ENCODE assay signal across 15 cellular contexts in the genomic region with DNA sequence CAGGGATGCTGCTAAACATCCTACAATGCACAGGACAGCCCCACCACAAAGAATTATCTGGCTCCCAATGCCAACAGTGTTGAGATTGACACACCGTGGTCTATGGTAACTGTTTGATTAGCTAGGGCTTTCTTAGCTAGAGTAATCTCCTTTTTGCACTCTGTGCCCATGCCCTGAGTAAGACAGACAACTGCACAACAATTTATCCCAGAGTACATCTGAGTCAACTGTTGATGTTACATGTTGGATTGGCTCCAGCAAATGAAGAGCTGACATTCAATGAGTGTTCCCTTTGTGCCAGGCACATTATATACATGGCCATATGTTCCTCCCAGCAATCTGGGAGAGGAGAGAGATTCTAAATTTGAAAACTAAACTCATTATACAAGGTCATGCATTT. TPM values are rescaled to one million over a fixed set of nuclear protein-coding genes. Genes with fewer than 3 reads are reported as not detected.
DNase-seq lines count a peak whose midpoint lies in the region; ATAC-seq and TF ChIP-seq lines count a peak whose summit lies in the region.
"Had no signal": no experiment of that assay in that cellular context is flagged by ENCODE, and none has a peak within 500 bp of the region (broad histone marks: within the 10 kb centered on the region; RNA-seq: fewer than 3 reads in every experiment).

No MANE protein-coding gene starts in this region.

- H3K4me2 ChIP-seq in mammary epithelial cell (ENCODE audit: insufficient read depth, low read depth, low read length), result no peak overlapping the region
- no peak overlapping the region for H3K4me2 ChIP-seq in osteoblast (ENCODE audit: insufficient read depth, low read length)
- no peak overlapping the region for H3K4me2 ChIP-seq in neural progenitor cell

- peak in 1 of 2 donors; percentile 35 for ATAC-seq in activated T-cell treated with anti-CD3 and anti-CD28 coated beads, Interleukin-2, amount 50 U/mL, for 72 hours (replicated peaks in 1 of 2)

- no peaks in the 10 kb centered on the region for H3K27me3 Mint-ChIP-seq in activated T-cell treated with anti-CD3 and anti-CD28 coated beads, Interleukin-2, amount 50 U/mL, for 72 hours (ENCODE audit: low read depth)
- no peaks in the 10 kb centered on the region for H3K27me3 Mint-ChIP-seq in neural progenitor cell (ENCODE audit: insufficient read depth, low read depth)

- no peaks in the 10 kb centered on the region for H3K27me3 ChIP-seq in mammary epithelial cell (ENCODE audit: insufficient read depth, low read length)
- no peaks in the 10 kb centered on the region for H3K27me3 ChIP-seq in osteoblast (ENCODE audit: insufficient read depth, low read length)
- no peaks in the 10 kb centered on the region for H3K27me3 ChIP-seq in neural progenitor cell
- H3K27me3 ChIP-seq: adrenal gland had no signal

- no peak for TF ChIP-seq CTCF in mammary epithelial cell (conservative IDR thresholded peaks at IDR 0.05 in 1 of 2, IDR thresholded peaks at IDR 0.05 in 1 of 2; ENCODE audit: extremely low read depth in 1 of 2, insufficient read depth in 1 of 2, low read depth in 1 of 2, low read length in 2 of 2)
- no peak for TF ChIP-seq CTCF in osteoblast (IDR thresholded peaks at IDR 0.05; ENCODE audit: extremely low read depth, low read depth, low read length)
- TF ChIP-seq CTCF in neural progenitor cell (IDR thresholded peaks at IDR 0.05), result no peak
- no peak for TF ChIP-seq CTCF in GM13976 (IDR thresholded peaks at IDR 0.05; ENCODE audit: borderline replicate concordance, control extremely low read depth, extremely low read depth, insufficient read depth, missing control alignments)

- no TSS peak for BruUV-seq in mammary epithelial cell (replicated peaks; lab: Mats Ljungman, UMichigan)

- H3K9me3 ChIP-seq in mammary epithelial cell (replicated peaks; ENCODE audit: insufficient read depth, low read length) (no peaks in the 10 kb centered on the region), osteoblast (ENCODE audit: low read depth, low read length) (no peaks in the 10 kb centered on the region), neural progenitor cell (ENCODE audit: low read depth) (no peaks in the 10 kb centered on the region)
- H3K9me3 ChIP-seq: adrenal gland had no signal

- WGBS in mammary epithelial cell (ENCODE audit: low coverage, missing lambda C conversion rate), result 80% methylated on average over 1 of the region's 1 CpG

- H3K27ac ChIP-seq in mammary epithelial cell (ENCODE audit: insufficient read depth, low read depth, low read length) (no peak overlapping the region), osteoblast (ENCODE audit: low read depth, low read length) (no peak overlapping the region), neural progenitor cell (no peak overlapping the region)
- H3K27ac ChIP-seq: adrenal gland had no signal

- H3K4me1 Mint-ChIP-seq in activated T-cell treated with anti-CD3 and anti-CD28 coated beads, Interleukin-2, amount 50 U/mL, for 72 hours (ENCODE audit: low read depth), result peaks cover 52% of the 10 kb centered on the region
- H3K4me1 Mint-ChIP-seq in neural progenitor cell, result peaks cover 2% of the 10 kb centered on the region

- DNase-seq in activated T-cell treated with anti-CD3 and anti-CD28 coated beads, Interleukin-2, amount 50 U/mL, for 72 hours, result no peak
- no peak for DNase-seq in activated T-cell treated with anti-CD3 and anti-CD28 coated beads for 4 hours
- DNase-seq in NCI-H2171 (lab: John Stamatoyannopoulos, UW), result peak; percentile 52
- peak; percentile 79 for DNase-seq in mammary epithelial cell
- DNase-seq in osteoblast (ENCODE audit: insufficient read length, low spot score, missing footprints), result peak; percentile 68
- DNase-seq in neural progenitor cell (ENCODE audit: low spot score), result no peak
- no peak for DNase-seq in GM13976 (ENCODE audit: low spot score)
- no peak for DNase-seq in iPS-NIHi7 (ENCODE audit: extremely low spot score)
- DNase-seq: adrenal gland, DMS79, head of caudate nucleus, KG1, NCI-H2081 treated with DMSO at 0.1 percent for 48 hours, T1000 had no signal

- peak overlapping the region; percentile 70 for H3K27ac Mint-ChIP-seq in activated T-cell treated with anti-CD3 and anti-CD28 coated beads, Interleukin-2, amount 50 U/mL, for 72 hours
- no peak overlapping the region for H3K27ac Mint-ChIP-seq in neural progenitor cell

- dilution Hi-C loops in mammary epithelial cell (cut with HindIII; ENCODE audit: low sequenced_read_pairs), result no loop called here

- H3K9me3 Mint-ChIP-seq in activated T-cell treated with anti-CD3 and anti-CD28 coated beads, Interleukin-2, amount 50 U/mL, for 72 hours, result peaks cover 0 to 6% of the 10 kb centered on the region in 2 donors
- H3K9me3 Mint-ChIP-seq in neural progenitor cell, result peaks cover 18% of the 10 kb centered on the region

- H2AFZ ChIP-seq in mammary epithelial cell (ENCODE audit: low read depth, low read length), result no peak overlapping the region
- H2AFZ ChIP-seq in osteoblast (ENCODE audit: low read length), result no peak overlapping the region
- no peak overlapping the region for H2AFZ ChIP-seq in neural progenitor cell (replicated peaks)

- H3K36me3 ChIP-seq in mammary epithelial cell (ENCODE audit: insufficient read depth, low read length) (no peaks in the 10 kb centered on the region), osteoblast (ENCODE audit: insufficient read depth, low read length) (no peaks in the 10 kb centered on the region), neural progenitor cell (no peaks in the 10 kb centered on the region)
- H3K36me3 ChIP-seq: adrenal gland had no signal

- H4K20me1 ChIP-seq in mammary epithelial cell (ENCODE audit: insufficient read depth, low read length) (no peaks in the 10 kb centered on the region), osteoblast (ENCODE audit: insufficient read depth, low read length) (no peaks in the 10 kb centered on the region), neural progenitor cell (ENCODE audit: low read depth) (no peaks in the 10 kb centered on the region)

- CTCF ChIA-PET in mammary epithelial cell (lab: Charles Lee; ENCODE audit: low non-redundant PET), result no interaction called here

- in situ Hi-C loops in mammary epithelial cell (cut with MboI; ENCODE audit: low sequenced_read_pairs in 2 of 2), result no loop called here
- in situ Hi-C loops in GM13976 (cut with MboI; ENCODE audit: low sequenced_read_pairs, unreplicated experiment), result no loop called here

- intact Hi-C loops in mammary epithelial cell (cut with micrococcal nuclease), result no loop called here

- H3F3A ChIP-seq in neural progenitor cell (ENCODE audit: low read depth), result peaks cover 6% of the 10 kb centered on the region

- H3K4me1 ChIP-seq in mammary epithelial cell (ENCODE audit: insufficient read depth, low read length) (peaks cover 11% of the 10 kb centered on the region), osteoblast (ENCODE audit: insufficient read depth, low read length) (no peaks in the 10 kb centered on the region), neural progenitor cell (peaks cover 13% of the 10 kb centered on the region)
- H3K4me1 ChIP-seq: adrenal gland had no signal

- H3K36me3 Mint-ChIP-seq in activated T-cell treated with anti-CD3 and anti-CD28 coated beads, Interleukin-2, amount 50 U/mL, for 72 hours (ENCODE audit: insufficient read depth in 2 of 2), result peaks cover 3 to 5% of the 10 kb centered on the region in 2 donors
- H3K36me3 Mint-ChIP-seq in neural progenitor cell, result no peaks in the 10 kb centered on the region

- no peaks in the 10 kb centered on the region for H3K79me2 ChIP-seq in mammary epithelial cell (ENCODE audit: insufficient read depth, low read length)
- no peaks in the 10 kb centered on the region for H3K79me2 ChIP-seq in osteoblast (ENCODE audit: insufficient read depth, low read length)
- no peaks in the 10 kb centered on the region for H3K79me2 ChIP-seq in neural progenitor cell (ENCODE audit: low read depth)

- H3K9ac ChIP-seq in mammary epithelial cell (ENCODE audit: insufficient read depth, low read length) (no peak overlapping the region), neural progenitor cell (no peak overlapping the region)

- H3K4me3 ChIP-seq in mammary epithelial cell (replicated peaks in 1 of 3; ENCODE audit: insufficient read depth in 1 of 3, low read depth in 2 of 3, low read length in 3 of 3) (no peak overlapping the region), osteoblast (ENCODE audit: insufficient read depth, low read length) (no peak overlapping the region), neural progenitor cell (no peak overlapping the region)
- H3K4me3 ChIP-seq: adrenal gland had no signal

- peak overlapping the region; percentile 12 to 69 for H3K4me3 Mint-ChIP-seq in activated T-cell treated with anti-CD3 and anti-CD28 coated beads, Interleukin-2, amount 50 U/mL, for 72 hours
- no peak overlapping the region for H3K4me3 Mint-ChIP-seq in neural progenitor cell

RNA-seq across cellular contexts. Expression of a gene that starts 3.8 kb away (rescaled TPM):
- under 1 TPM in 1 of 2 donors, not detected in 1; 0.09 TPM for total RNA-seq in activated T-cell treated with anti-CD3 and anti-CD28 coated beads, Interleukin-2, amount 50 U/mL, for 72 hours
- total RNA-seq in mammary epithelial cell (not detected), osteoblast (under 0.01 TPM in 1 of 2 replicates, not detected in the other), neural progenitor cell (ENCODE audit: low replicate concordance) (not detected in 2 replicates)
- polyA plus RNA-seq in mammary epithelial cell, result not detected
- not detected for polyA minus RNA-seq in mammary epithelial cell
- total RNA-seq: activated CD8-positive, alpha-beta memory T cell treated with anti-CD3 and anti-CD28 coated beads for 36 hours had no signal

Comparison
In these comparisons a context has a peak if more than half of its experiments do, and no peak if none do; other contexts are left out.
1. DNase-seq: peak in NCI-H2171 (single experiment), mammary epithelial cell (single experiment) and osteoblast (single experiment); none in activated T-cell treated with anti-CD3 and anti-CD28 coated beads, Interleukin-2, amount 50 U/mL, for 72 hours (0 of 2), activated T-cell treated with anti-CD3 and anti-CD28 coated beads for 4 hours (single experiment), neural progenitor cell (single experiment), GM13976 (single experiment) and iPS-NIHi7 (single experiment).